In the genomic region with DNA sequence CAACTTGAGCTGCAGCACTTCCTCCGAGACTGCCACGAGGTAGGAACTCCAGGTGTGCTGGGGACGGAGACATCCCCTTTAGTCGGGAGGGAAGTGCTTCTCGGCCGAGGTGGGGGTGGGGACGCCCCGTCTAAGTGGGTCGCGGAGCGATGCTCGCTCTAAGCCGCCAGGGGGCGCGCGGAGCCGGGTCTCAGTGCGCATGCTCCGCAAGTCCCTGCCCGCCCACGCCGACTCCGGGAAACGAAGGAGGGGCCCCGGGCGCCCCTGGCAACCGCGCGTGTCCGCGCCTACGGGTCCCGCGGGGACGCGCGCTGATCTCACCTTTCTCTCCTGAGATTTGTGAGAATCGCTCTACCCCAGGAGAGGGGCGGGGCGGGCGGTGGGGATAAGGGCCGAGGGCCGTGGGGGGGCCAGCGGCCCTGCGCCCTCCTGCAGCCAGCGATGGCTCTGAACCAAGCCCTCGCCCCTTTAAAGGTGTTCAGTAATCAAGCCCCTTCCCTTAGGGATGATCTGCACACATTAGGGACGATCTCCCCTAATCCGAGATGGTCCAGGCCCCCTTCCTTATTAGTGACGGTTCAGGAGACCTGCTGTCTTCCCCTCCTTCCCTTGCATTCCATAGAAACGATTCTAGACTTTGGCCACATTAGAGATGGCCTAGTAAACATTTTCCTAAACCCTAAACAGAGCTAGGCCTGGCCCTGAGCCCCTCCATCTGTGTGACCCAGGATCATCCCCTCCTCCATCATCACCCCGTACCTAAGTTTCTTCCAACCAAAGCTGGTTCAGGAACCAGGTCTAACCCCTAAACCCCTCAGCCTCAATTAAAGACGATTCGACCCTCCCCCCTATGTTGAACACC, we compare ENCODE assay signal across 8 cellular contexts. TPM values are rescaled to one million over a fixed set of nuclear protein-coding genes. Genes with fewer than 3 reads are reported as not detected.
A peak's percentile ranks its signal among the peaks of the same experiment; 100 is the strongest.
DNase-seq lines count a peak whose midpoint lies in the region; ATAC-seq and TF ChIP-seq lines count a peak whose summit lies in the region.

No MANE protein-coding gene starts in this region.

- TF ChIP-seq EP300 in transverse colon (IDR thresholded peaks at IDR 0.05; ENCODE audit: low read depth) = no peak

- H3K36me3 ChIP-seq in left ventricle myocardium inferior (peaks cover 4% of the 10 kb centered on the region), transverse colon (no peaks in the 10 kb centered on the region)

- TF ChIP-seq POLR2A in transverse colon (IDR thresholded peaks at IDR 0.05) = no peak

- peak; percentile 97 for TF ChIP-seq CTCF in left ventricle myocardium inferior (IDR thresholded peaks at IDR 0.05; ENCODE audit: borderline replicate concordance)
- peak; percentile 95 to 98 (median 97) for TF ChIP-seq CTCF in transverse colon (IDR thresholded peaks at IDR 0.05)

- peak; percentile 48 for ATAC-seq in GM21360 (IDR thresholded peaks at IDR 0.05; ENCODE audit: unreplicated experiment)

- intact Hi-C loops in left ventricle myocardium inferior (cut with micrococcal nuclease) = loop anchor here (5.0 kb wide), 1 partner anchor 68 kb away; no protein-coding TSS in a partner anchor
- intact Hi-C loops in posterior vena cava (cut with DNase I) = loop anchor here in 1 of 2 donors (5.0 kb wide), 1 partner anchor 103 kb away; no protein-coding TSS in a partner anchor
- intact Hi-C loops in transverse colon (cut with DNase I; ENCODE audit: low total_unique reads) = loop anchor here (2.0 to 10.0 kb wide), 2 partner anchors 69 to 105 kb away; no protein-coding TSS in a partner anchor

- in situ Hi-C loops in transverse colon (cut with MboI; ENCODE audit: low pct_ligation_motif_present in 1 of 4, low pct_unique_long_range_greater_than_20kb in 1 of 4, low sequenced_read_pairs in 3 of 4) = no loop called here

- no peak overlapping the region for H3K27ac ChIP-seq in left ventricle myocardium inferior (replicated peaks)
- H3K27ac ChIP-seq in transverse colon = peak overlapping the region in 3 of 4 donors; percentile 42 to 49 (median 47)

- DNase-seq in AG20443 (ENCODE audit: low spot score) (peak; percentile 100), NCI-H1436 (lab: John Stamatoyannopoulos, UW) (peak; percentile 95), T-helper 1 cell (peak; percentile 77 to 88 (median 83)), amniotic epithelial cell (ENCODE audit: low read depth) (peak; percentile 46), left ventricle myocardium inferior (peak; percentile 82), posterior vena cava (ENCODE audit: low spot score) (peak; percentile 96), transverse colon (peak; percentile 88)

- whole genome bisulfite sequencing in transverse colon (ENCODE audit: low coverage in 1 of 2), 2 donors = 0 to 4% methylated on average over 1 to 36 of the region's 54 CpGs

- peaks cover 9% of the 10 kb centered on the region for H3K4me1 ChIP-seq in left ventricle myocardium inferior
- H3K4me1 ChIP-seq in transverse colon = peaks cover 6 to 11% (median 9%) of the 10 kb centered on the region in 4 donors

- H3K4me3 ChIP-seq in left ventricle myocardium inferior (peak overlapping the region; percentile 67), transverse colon (peak overlapping the region; percentile 0 to 63 (median 42))

- H3K9me3 ChIP-seq in left ventricle myocardium inferior (replicated peaks) = peaks cover 7% of the 10 kb centered on the region
- H3K9me3 ChIP-seq in transverse colon = no peaks in the 10 kb centered on the region

- H3K27me3 ChIP-seq in left ventricle myocardium inferior (ENCODE audit: low read depth) (no peaks in the 10 kb centered on the region), transverse colon (peaks cover 14% of the 10 kb centered on the region)

RNA-seq across cellular contexts. Expression of a gene that starts 47.3 kb away (rescaled TPM):
- total RNA-seq in left ventricle myocardium inferior = 14.8 TPM
- 10 to 100 TPM; 43.8 to 45.3 TPM for total RNA-seq in posterior vena cava
- total RNA-seq in transverse colon = 100 to 1,000 TPM in 1 of 4 donors, 10 to 100 TPM in 3; 58.7 to 111 (median 60.9) TPM

Comparison
In these comparisons a context has a peak if more than half of its experiments do, and no peak if none do; other contexts are left out.
1. DNase-seq: peak in every context shown above with its lines; median percentile 100 in AG20443; 96 in posterior vena cava; 95 in NCI-H1436; 88 in transverse colon; 83 in T-helper 1 cell; 82 in left ventricle myocardium inferior; 46 in amniotic epithelial cell.